In the genomic region with DNA sequence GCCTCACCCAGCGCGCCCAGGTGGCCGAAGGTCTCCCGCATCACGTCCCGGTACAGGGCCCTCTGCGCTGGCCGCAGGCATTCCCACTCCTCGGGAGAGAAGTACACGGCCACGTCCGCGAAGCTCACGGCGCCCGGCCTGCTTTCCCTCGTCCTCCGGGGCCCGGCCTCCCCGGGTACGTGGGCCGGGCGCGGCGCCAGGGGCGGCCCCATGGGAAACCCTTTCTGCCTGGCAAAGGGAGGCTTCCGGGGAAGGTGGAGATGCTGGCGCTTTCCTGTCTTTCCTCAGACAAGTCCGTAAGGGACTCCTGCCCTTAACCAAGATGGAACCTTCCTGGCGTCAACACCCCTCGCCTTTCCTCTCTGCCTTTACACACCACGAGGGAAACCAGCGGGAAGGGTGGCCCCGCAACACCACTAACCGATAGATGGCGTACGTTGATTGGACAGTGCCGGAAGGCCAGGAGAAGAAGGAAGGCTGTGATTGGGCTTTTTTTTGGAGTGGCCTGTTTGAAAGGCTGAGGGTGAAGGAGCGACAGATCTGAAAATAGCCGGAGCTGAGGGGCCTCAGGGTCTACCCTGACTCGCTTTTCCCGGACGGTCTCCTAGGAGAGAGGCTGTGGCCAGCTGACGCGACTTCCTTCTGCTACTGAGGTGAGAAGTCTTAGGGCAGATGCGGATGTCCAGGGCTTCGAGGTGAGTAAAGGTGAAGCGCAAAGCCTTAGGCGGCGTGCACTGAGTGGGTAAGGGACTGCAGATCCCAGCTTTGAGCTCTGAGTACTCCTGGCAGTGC, we compare ENCODE assay signal across 8 cellular contexts. TPM values are rescaled to one million over a fixed set of nuclear protein-coding genes. Genes with fewer than 3 reads are reported as not detected.
DNase-seq lines count a peak whose midpoint lies in the region; ATAC-seq and TF ChIP-seq lines count a peak whose summit lies in the region.

A gene (minus strand): TSS at position 298 of the 792 bp plus-strand sequence. CDS start 86 bp downstream, at position 212.

- no peaks in the 10 kb centered on the region for H3K36me3 Mint-ChIP-seq in natural killer cell treated with Interleukin-12 subunit alpha and Interleukin-12 subunit beta and Interleukin-15 and Interleukin-18, amount 100 ng/mL, for 72 hours

- peak; percentile 81 for ATAC-seq in GM21576 (IDR thresholded peaks at IDR 0.05; ENCODE audit: unreplicated experiment)
- ATAC-seq in natural killer cell treated with Interleukin-12 subunit alpha and Interleukin-12 subunit beta and Interleukin-15 and Interleukin-18, amount 100 ng/mL, for 72 hours = peak; percentile 97 to 99

- no peaks in the 10 kb centered on the region for H3K27me3 Mint-ChIP-seq in natural killer cell treated with Interleukin-12 subunit alpha and Interleukin-12 subunit beta and Interleukin-15 and Interleukin-18, amount 100 ng/mL, for 72 hours

- peaks cover 12 to 20% of the 10 kb centered on the region in 2 donors for H3K4me1 Mint-ChIP-seq in natural killer cell treated with Interleukin-12 subunit alpha and Interleukin-12 subunit beta and Interleukin-15 and Interleukin-18, amount 100 ng/mL, for 72 hours (ENCODE audit: low read depth in 2 of 2)

- H3K27ac Mint-ChIP-seq in natural killer cell treated with Interleukin-12 subunit alpha and Interleukin-12 subunit beta and Interleukin-15 and Interleukin-18, amount 100 ng/mL, for 72 hours = peak within 1 kb of the TSS; percentile 79 to 91

- peak; percentile 41; the same call in 1 of the 2 replicates for TF ChIP-seq POLR2A in Raji (IDR thresholded peaks at IDR 0.05; ENCODE audit: insufficient read depth, low read depth, low read length)

- H3K9me3 Mint-ChIP-seq in natural killer cell treated with Interleukin-12 subunit alpha and Interleukin-12 subunit beta and Interleukin-15 and Interleukin-18, amount 100 ng/mL, for 72 hours = no peaks in the 10 kb centered on the region

- H3K4me3 ChIP-seq in fibroblast of the aortic adventitia (ENCODE audit: low read depth, low read length) = peak within 1 kb of the TSS; percentile 92

- TF ChIP-seq CTCF in fibroblast of the aortic adventitia (IDR thresholded peaks at IDR 0.05; ENCODE audit: insufficient read depth, low read length) = no peak

- DNase-seq in DMS153 treated with DMSO at 0.1 percent for 48 hours (lab: John Stamatoyannopoulos, UW; ENCODE audit: unreplicated experiment) (peak; percentile 98), Kasumi-1 (lab: John Stamatoyannopoulos, UW) (peak; percentile 87 to 91), fibroblast of the aortic adventitia (ENCODE audit: low read depth) (peak; percentile 100)
- peak; percentile 85 for DNase-seq in activated T-helper 9 cell treated with anti-CD3 and anti-CD28 coated beads, Interleukin-2, amount 50 U/mL, for 16 hours (ENCODE audit: low read depth)
- peak; percentile 94 for DNase-seq in natural killer cell treated with Interleukin-12 subunit alpha and Interleukin-12 subunit beta and Interleukin-15 and Interleukin-18, amount 100 ng/mL, for 72 hours (ENCODE audit: low spot score)
- DNase-seq in stimulated activated naive CD4-positive, alpha-beta T cell treated with Interleukin-2 at 50 U/mL for 16 hours (lab: John Stamatoyannopoulos, UW) = peak; percentile 93

- peak within 1 kb of the TSS; percentile 92 for H3K4me3 Mint-ChIP-seq in natural killer cell treated with Interleukin-12 subunit alpha and Interleukin-12 subunit beta and Interleukin-15 and Interleukin-18, amount 100 ng/mL, for 72 hours

RNA-seq across cellular contexts. Expression of the gene that starts here (rescaled TPM):
- 8.1 and 8.3 TPM in 2 replicates for total RNA-seq in fibroblast of the aortic adventitia (ENCODE audit: low replicate concordance)
- 10 to 100 TPM; 13.3 to 20.0 TPM for total RNA-seq in natural killer cell treated with Interleukin-12 subunit alpha and Interleukin-12 subunit beta and Interleukin-15 and Interleukin-18, amount 100 ng/mL, for 72 hours

Comparison
In these comparisons a context has a peak if more than half of its experiments do, and no peak if none do; other contexts are left out.
1. Peak in every context shown above with its lines: DNase-seq, ATAC-seq and H3K4me3 ChIP-seq.